21 cellular contexts compared by ENCODE assay signal in genomic region chr15:67865331-67865730, GRCh38. TPM values are rescaled to one million over a fixed set of nuclear protein-coding genes. Genes with fewer than 3 reads are reported as not detected.
"Had no signal": no experiment of that assay in that cellular context is flagged by ENCODE, and none has a peak within 500 bp of the region (broad histone marks: within the 10 kb centered on the region; RNA-seq: fewer than 3 reads in every experiment).

No MANE protein-coding gene starts in this region.

- H3K4me3 ChIP-seq: breast epithelium, pancreas, right lobe of liver, thoracic aorta, upper lobe of right lung had no signal

- ATAC-seq: activated CD8-positive, alpha-beta T cell treated with anti-CD3 and anti-CD28 coated beads for 36 hours; effector memory CD8-positive, alpha-beta T cell; left lobe of liver; pancreas; right lobe of liver; stimulated activated memory B cell treated with anti-CD40 and anti-IgM and Interleukin-4, amounts not matched to agents 10 μg/mL and 1 μg/mL and 100 μg/mL, for 72 hours; upper lobe of right lung had no signal

- H3K4me1 ChIP-seq: breast epithelium, pancreas had no signal

- H3K27me3 ChIP-seq: breast epithelium, pancreas, right lobe of liver, upper lobe of right lung had no signal

- H3K9me3 ChIP-seq: pancreas, thoracic aorta, upper lobe of right lung had no signal

- H3K27ac ChIP-seq: breast epithelium, pancreas, right lobe of liver, thoracic aorta, upper lobe of right lung had no signal

- DNase-seq: activated CD4-positive, alpha-beta T cell treated with anti-CD3 and anti-CD28 coated beads, Interleukin-2, amount 10 ng/mL, durations not matched to agents 24 days and 14 days; activated CD8-positive, alpha-beta T cell treated with anti-CD3 and anti-CD28 coated beads for 36 hours; activated naive CD4-positive, alpha-beta T cell treated with Interleukin-2 at 50 U/mL for 16 hours; activated T-cell treated with anti-CD3 and anti-CD28 coated beads, Interleukin-2, amount 50 U/mL, for 24 hours; aorta; effector memory CD8-positive, alpha-beta T cell; foreskin melanocyte; kidney; pancreas; stimulated activated CD4-positive, alpha-beta T cell treated with anti-CD3 and anti-CD28 coated beads, Interleukin-4, amount 100 ng/mL, for 4 hours; upper lobe of right lung had no signal

- H3K36me3 ChIP-seq: breast epithelium, pancreas, right lobe of liver, thoracic aorta, upper lobe of right lung had no signal

RNA-seq across cellular contexts. Expression of gene RNU6-1, which starts 25.5 kb away (rescaled TPM):
- total RNA-seq: activated CD4-positive, alpha-beta T cell treated with anti-CD3 and anti-CD28 coated beads, Interleukin-2, amount 10 ng/mL, durations not matched to agents 24 days and 14 days; activated CD8-positive, alpha-beta T cell treated with anti-CD3 and anti-CD28 coated beads for 36 hours; activated T-helper 2 cell treated with anti-CD3 and anti-CD28 coated beads, Interferon-gamma antibody, Interleukin-2, Interleukin-4, amounts not matched to agents 10 μg/mL and 5 μg/mL and 100 μg/mL, durations not matched to agents 14 hours and 24 hours and 36 hours; aorta; breast epithelium; dermis microvascular lymphatic vessel endothelial cell; kidney; left lobe of liver; lung microvascular endothelial cell; mononuclear cell; neural crest cell; pancreas; right lobe of liver; thoracic aorta; upper lobe of right lung had no signal
- polyA plus RNA-seq: aorta, pancreas had no signal
